Comparison of ENCODE assay signal across 1 cellular context in genomic region chr14:91415794-91416743, GRCh38.
TF ChIP-seq lines count a peak whose summit lies in the region.

No MANE protein-coding gene starts in this region.

TF ChIP-seq in GM12878, 131 proteins besides CTCF, POLR2A, EP300 and RAD21 (continued from another document and continues in another):
- TF ChIP-seq E2F8 (IDR thresholded peaks at IDR 0.05; ENCODE audit: low read depth, partially characterized antibody): peak; percentile 40
- TF ChIP-seq NFIC (IDR thresholded peaks at IDR 0.05; ENCODE audit: low read depth, low read length): peak; percentile 75
- TF ChIP-seq POLR2AphosphoS5 (IDR thresholded peaks at IDR 0.05; ENCODE audit: low read length): peak; percentile 96
- no peak for TF ChIP-seq JUND (IDR thresholded peaks at IDR 0.05; ENCODE audit: low read depth, low read length)
- TF ChIP-seq NBN (IDR thresholded peaks at IDR 0.05): peak; percentile 87
- TF ChIP-seq FOXK2 (IDR thresholded peaks at IDR 0.05): no peak
- no peak for TF ChIP-seq HSF1 (IDR thresholded peaks at IDR 0.05; ENCODE audit: low read depth, low read length)
- no peak for TF ChIP-seq ZBTB33 (IDR thresholded peaks at IDR 0.05)
- TF ChIP-seq RELA (IDR thresholded peaks at IDR 0.05; ENCODE audit: borderline replicate concordance, partially characterized antibody): peak; percentile 14
- TF ChIP-seq CBX3 (IDR thresholded peaks at IDR 0.05; ENCODE audit: borderline replicate concordance, low read depth): no peak
- TF ChIP-seq MLLT1 (IDR thresholded peaks at IDR 0.05): peak; percentile 87
- 0 out of 2 replicates have a peak, but pooled peaks have one; percentile 52 for TF ChIP-seq MEF2A (IDR thresholded peaks at IDR 0.05; ENCODE audit: insufficient read depth, low read depth, low read length)
- TF ChIP-seq LARP7 (IDR thresholded peaks at IDR 0.05): no peak
- TF ChIP-seq YY1 (IDR thresholded peaks at IDR 0.05; ENCODE audit: low read depth, low read length): peak; percentile 67
- peak; percentile 65 for TF ChIP-seq SKIL (IDR thresholded peaks at IDR 0.05; ENCODE audit: low read depth, poor library complexity, severe bottlenecking)
- TF ChIP-seq RFX5 (IDR thresholded peaks at IDR 0.05; ENCODE audit: low read depth, low read length): no peak
- TF ChIP-seq NR2F1 (conservative IDR thresholded peaks at IDR 0.05): peak; percentile 8; the same call in 1 of the 2 replicates
- peak; percentile 74; the same call in 1 of the 2 replicates for TF ChIP-seq ZBTB40 (IDR thresholded peaks at IDR 0.05; ENCODE audit: borderline replicate concordance)
- TF ChIP-seq JUNB (IDR thresholded peaks at IDR 0.05): no peak
- TF ChIP-seq TCF3 (IDR thresholded peaks at IDR 0.05; ENCODE audit: borderline replicate concordance, insufficient read depth, low read depth, low read length): no peak
- peak; percentile 95 for TF ChIP-seq PBX3 (IDR thresholded peaks at IDR 0.05; ENCODE audit: insufficient replicate concordance, low read depth, low read length)
- no peak for TF ChIP-seq PAX8 (IDR thresholded peaks at IDR 0.05)
- 0 out of 2 replicates have a peak, but pooled peaks have one; percentile 25 for TF ChIP-seq MTA3 (IDR thresholded peaks at IDR 0.05; ENCODE audit: borderline replicate concordance, low read length)
- TF ChIP-seq YBX1 (IDR thresholded peaks at IDR 0.05): no peak
- TF ChIP-seq BCL11A (IDR thresholded peaks at IDR 0.05; ENCODE audit: low read depth, low read length): peak; percentile 64
- TF ChIP-seq ETV6 (conservative IDR thresholded peaks at IDR 0.05 in 1 of 2, IDR thresholded peaks at IDR 0.05 in 1 of 2; ENCODE audit: borderline replicate concordance in 1 of 2, low read depth in 1 of 2): peak in 1 of 2 experiments; percentile 80; a peak in 1 of 4 replicates
- TF ChIP-seq STAT1 (conservative IDR thresholded peaks at IDR 0.05): no peak
- no peak for TF ChIP-seq BRCA1 (IDR thresholded peaks at IDR 0.05; ENCODE audit: low read depth, low read length)
- TF ChIP-seq SMC3 (IDR thresholded peaks at IDR 0.05; ENCODE audit: borderline replicate concordance, low read length): no peak
- TF ChIP-seq E4F1 (IDR thresholded peaks at IDR 0.05; ENCODE audit: borderline replicate concordance, partially characterized antibody): no peak
- no peak for TF ChIP-seq SP1 (IDR thresholded peaks at IDR 0.05; ENCODE audit: low read depth, low read length)
- no peak for TF ChIP-seq HDAC6 (IDR thresholded peaks at IDR 0.05; ENCODE audit: unreplicated experiment)
- no peak for TF ChIP-seq CUX1 (IDR thresholded peaks at IDR 0.05; ENCODE audit: insufficient replicate concordance, low read depth, low read length)
